ENCODE assay signal across 11 cellular contexts in genomic region chr4:138977525-138977924, GRCh38. TPM values are rescaled to one million over a fixed set of nuclear protein-coding genes. Genes with fewer than 3 reads are reported as not detected.
DNase-seq lines count a peak whose midpoint lies in the region; ATAC-seq lines count a peak whose summit lies in the region.
"Had no signal": no experiment of that assay in that cellular context is flagged by ENCODE, and none has a peak within 500 bp of the region (broad histone marks: within the 10 kb centered on the region; RNA-seq: fewer than 3 reads in every experiment).

No MANE protein-coding gene starts in this region.

- H3K27ac Mint-ChIP-seq in effector memory CD8-positive, alpha-beta T cell, result no peak overlapping the region

- no peaks in the 10 kb centered on the region for H3K36me3 Mint-ChIP-seq in effector memory CD8-positive, alpha-beta T cell (ENCODE audit: insufficient read depth)

- no peak overlapping the region for H3K4me3 Mint-ChIP-seq in effector memory CD8-positive, alpha-beta T cell

- no peaks in the 10 kb centered on the region for H3K4me1 Mint-ChIP-seq in effector memory CD8-positive, alpha-beta T cell (ENCODE audit: low read depth in 2 of 2)

- DNase-seq in lung microvascular endothelial cell (ENCODE audit: low read depth in 2 of 2) (peak; percentile 29 to 65), medulla oblongata (ENCODE audit: extremely low spot score) (no peak), NCI-H2196 treated with DMSO at 0.1 percent for 48 hours (lab: John Stamatoyannopoulos, UW; ENCODE audit: unreplicated experiment) (no peak)
- no peak for DNase-seq in stimulated activated CD4-positive, alpha-beta T cell treated with anti-CD3 and anti-CD28 coated beads, Interleukin-4, amount 100 ng/mL, for 24 hours
- DNase-seq in effector memory CD8-positive, alpha-beta T cell, result no peak
- DNase-seq: EL, heart left ventricle, MM.1S had no signal

- ATAC-seq in GM18870 (IDR thresholded peaks at IDR 0.05; ENCODE audit: unreplicated experiment) (peak; percentile 96), HG02571 (IDR thresholded peaks at IDR 0.05; ENCODE audit: unreplicated experiment) (peak; percentile 92), HG03565 (IDR thresholded peaks at IDR 0.05; ENCODE audit: unreplicated experiment) (peak; percentile 96)
- ATAC-seq in effector memory CD8-positive, alpha-beta T cell (replicated peaks), result no peak

- H3K27me3 Mint-ChIP-seq in effector memory CD8-positive, alpha-beta T cell, result no peaks in the 10 kb centered on the region

- no peaks in the 10 kb centered on the region for H3K9me3 Mint-ChIP-seq in effector memory CD8-positive, alpha-beta T cell

RNA-seq across cellular contexts. Expression of gene NOCT, which starts 38.1 kb away (rescaled TPM):
- total RNA-seq in lung microvascular endothelial cell, result 18.3 and 24.6 TPM in 2 replicates

Comparison
In these comparisons a context has a peak if more than half of its experiments do, and no peak if none do; other contexts are left out.
1. DNase-seq: peak in lung microvascular endothelial cell (2 of 2); none in stimulated activated CD4-positive, alpha-beta T cell treated with anti-CD3 and anti-CD28 coated beads, Interleukin-4, amount 100 ng/mL, for 24 hours (single experiment), medulla oblongata (single experiment), NCI-H2196 treated with DMSO at 0.1 percent for 48 hours (single experiment) and effector memory CD8-positive, alpha-beta T cell (0 of 3).